In the genomic region with DNA sequence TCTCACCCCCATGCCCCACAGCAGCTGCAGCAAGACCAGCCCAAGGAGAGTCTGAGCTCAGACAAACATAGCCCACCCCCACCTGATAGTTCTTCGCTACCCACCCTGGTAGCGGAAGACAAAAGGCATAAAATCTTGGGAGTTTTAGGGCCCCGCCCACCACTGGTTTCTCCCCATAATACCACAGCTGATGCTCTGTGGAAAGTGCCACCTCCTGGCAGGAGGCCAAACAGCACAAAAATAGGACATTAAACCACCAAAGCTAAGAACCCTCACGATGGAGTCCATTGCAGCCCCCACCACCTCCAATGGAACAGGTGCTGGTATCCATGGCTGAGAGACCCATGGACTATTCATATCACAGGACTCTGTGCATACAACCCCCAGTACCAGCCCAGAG, we compare ENCODE assay signal across 16 cellular contexts.
"Had no signal": no experiment of that assay in that cellular context is flagged by ENCODE, and none has a peak within 500 bp of the region (broad histone marks: within the 10 kb centered on the region; RNA-seq: fewer than 3 reads in every experiment).

No MANE protein-coding gene starts in this region.

- H3K79me2 ChIP-seq: hepatocyte had no signal

- H3K36me3 ChIP-seq: stomach, thoracic aorta had no signal

- H3K4me1 ChIP-seq: foreskin keratinocyte, stomach had no signal

- H3K9me3 Mint-ChIP-seq: natural killer cell had no signal

- ATAC-seq: foreskin keratinocyte, mucosa of descending colon, natural killer cell, sciatic nerve had no signal

- H3K27ac ChIP-seq: foreskin keratinocyte, hepatocyte, skin epidermis, stomach, thoracic aorta had no signal

- H3K4me3 ChIP-seq: hepatocyte, mucosa of descending colon, skin epidermis, stomach, thoracic aorta had no signal

- H3K9me3 ChIP-seq: mucosa of descending colon, stomach, thoracic aorta had no signal

- H2AFZ ChIP-seq: hepatocyte had no signal

- H3K4me1 Mint-ChIP-seq: natural killer cell, neural crest cell had no signal

- H3K27me3 ChIP-seq: foreskin keratinocyte, hepatocyte, stomach had no signal

- H3K27me3 Mint-ChIP-seq: dendritic cell treated with granulocyte-macrophage colony-stimulating factor and Interleukin-4, amounts not matched to agents 40 ng/mL and 50 ng/mL, for 4 days had no signal

- DNase-seq: erythroblast; foreskin keratinocyte; mucosa of descending colon; natural killer cell; posterior cingulate gyrus; stimulated activated CD4-positive, alpha-beta T cell treated with anti-CD3 and anti-CD28 coated beads, Interleukin-12 subunit alpha, Interleukin-12 subunit beta, amount 100 ng/mL, for 4 hours; stimulated activated naive CD4-positive, alpha-beta T cell; stomach; substantia nigra; trophoblast cell had no signal

- H3K36me3 Mint-ChIP-seq: natural killer cell had no signal

- H3K4me2 ChIP-seq: hepatocyte had no signal

- H3K4me3 Mint-ChIP-seq: dendritic cell treated with granulocyte-macrophage colony-stimulating factor and Interleukin-4, amounts not matched to agents 40 ng/mL and 50 ng/mL, for 4 days; natural killer cell; neural crest cell had no signal

- H3K27ac Mint-ChIP-seq: dendritic cell treated with granulocyte-macrophage colony-stimulating factor and Interleukin-4, amounts not matched to agents 40 ng/mL and 50 ng/mL, for 4 days; natural killer cell had no signal
